Comparison of ENCODE assay signal across 19 cellular contexts in the genomic region with DNA sequence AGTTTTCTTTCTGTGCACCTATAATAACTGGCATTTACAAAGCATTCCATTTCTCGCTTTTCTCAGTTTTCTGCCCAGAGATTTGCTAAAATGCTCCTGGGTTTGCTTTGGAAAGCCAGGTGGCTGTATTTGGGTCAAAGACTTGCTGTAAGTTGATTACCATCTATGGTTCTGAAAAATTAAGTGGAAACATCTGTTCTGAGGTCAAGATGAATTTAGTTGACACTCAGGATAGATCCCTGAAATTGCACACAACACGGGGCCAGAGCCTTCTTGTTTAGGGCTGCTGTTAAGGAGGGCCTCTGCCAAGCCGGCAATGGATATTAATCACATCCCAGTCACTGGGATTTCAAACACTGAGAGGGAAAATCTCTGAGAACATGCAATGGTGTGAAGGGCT.
"Had no signal": no experiment of that assay in that cellular context is flagged by ENCODE, and none has a peak within 500 bp of the region (broad histone marks: within the 10 kb centered on the region; RNA-seq: fewer than 3 reads in every experiment).

No MANE protein-coding gene starts in this region.

- H3K27ac ChIP-seq: left lung, prostate gland, skin epidermis, upper lobe of left lung had no signal

- H3K4me1 Mint-ChIP-seq: activated CD4-positive, alpha-beta T cell treated with anti-CD3 and anti-CD28 coated beads, Interleukin-2, amount 10 ng/mL, durations not matched to agents 24 days and 14 days; naive B cell; stimulated activated naive CD8-positive, alpha-beta T cell treated with anti-CD3 and anti-CD28 coated beads, Interleukin-15, amount 100 ng/mL, for 72 hours had no signal

- ATAC-seq: activated CD8-positive, alpha-beta T cell treated with anti-CD3 and anti-CD28 coated beads, Interleukin-2, amount 10 ng/mL, durations not matched to agents 7 days and 5 days; esophagus mucosa; left lung; right cardiac atrium; stimulated activated naive CD8-positive, alpha-beta T cell treated with anti-CD3 and anti-CD28 coated beads, Interleukin-15, amount 100 ng/mL, for 72 hours had no signal

- DNase-seq: activated CD4-positive, alpha-beta T cell treated with anti-CD3 and anti-CD28 coated beads, Interleukin-2, amount 10 ng/mL, durations not matched to agents 24 days and 14 days; activated CD8-positive, alpha-beta T cell treated with anti-CD3 and anti-CD28 coated beads, Interleukin-2, amount 10 ng/mL, durations not matched to agents 7 days and 5 days; activated naive CD4-positive, alpha-beta T cell treated with Interleukin-2 at 50 U/mL for 16 hours; activated T-cell treated with anti-CD3 and anti-CD28 coated beads, Interleukin-2, amount 50 U/mL, for 24 hours; aorta; effector CD4-positive, alpha-beta T cell; foreskin melanocyte; kidney; left lung; naive B cell; right cardiac atrium; stimulated activated naive CD8-positive, alpha-beta T cell treated with anti-CD3 and anti-CD28 coated beads, Interleukin-15, amount 100 ng/mL, for 72 hours; upper lobe of left lung had no signal

- FAIRE-seq: bronchial epithelial cell, kidney had no signal

- H3K36me3 ChIP-seq: left lung, prostate gland, upper lobe of left lung had no signal

- H3K4me1 ChIP-seq: left lung, prostate gland had no signal

- H3K9me3 ChIP-seq: left lung, prostate gland, upper lobe of left lung had no signal

- H3K4me3 ChIP-seq: left lung, prostate gland, skin epidermis, upper lobe of left lung had no signal

- H3K27me3 Mint-ChIP-seq: activated CD4-positive, alpha-beta T cell treated with anti-CD3 and anti-CD28 coated beads, Interleukin-2, amount 10 ng/mL, durations not matched to agents 24 days and 14 days; activated T-cell treated with anti-CD3 and anti-CD28 coated beads, Interleukin-2, amount 50 U/mL, for 24 hours; stimulated activated naive CD8-positive, alpha-beta T cell treated with anti-CD3 and anti-CD28 coated beads, Interleukin-15, amount 100 ng/mL, for 72 hours had no signal

- H3K9me3 Mint-ChIP-seq: activated CD4-positive, alpha-beta T cell treated with anti-CD3 and anti-CD28 coated beads, Interleukin-2, amount 10 ng/mL, durations not matched to agents 24 days and 14 days; activated T-cell treated with anti-CD3 and anti-CD28 coated beads, Interleukin-2, amount 50 U/mL, for 24 hours; activated T-helper 2 cell treated with anti-CD3 and anti-CD28 coated beads, Interferon-gamma antibody, Interleukin-2, Interleukin-4, amounts not matched to agents 10 μg/mL and 5 μg/mL and 100 μg/mL, durations not matched to agents 14 hours and 24 hours and 36 hours; T-helper 1 cell treated with Interleukin-12 subunit alpha and Interleukin-12 subunit beta and Interleukin-4 antibody, amounts not matched to agents 30 μg/mL and 1 μg/mL, for 36 hours had no signal

- H3K27me3 ChIP-seq: left lung, upper lobe of left lung had no signal

- H3K36me3 Mint-ChIP-seq: naive B cell had no signal

- H3K27ac Mint-ChIP-seq: activated CD4-positive, alpha-beta T cell treated with anti-CD3 and anti-CD28 coated beads, Interleukin-2, amount 10 ng/mL, durations not matched to agents 24 days and 14 days; activated CD8-positive, alpha-beta T cell treated with anti-CD3 and anti-CD28 coated beads, Interleukin-2, amount 10 ng/mL, durations not matched to agents 7 days and 5 days; activated T-cell treated with anti-CD3 and anti-CD28 coated beads, Interleukin-2, amount 50 U/mL, for 24 hours; activated T-helper 2 cell treated with anti-CD3 and anti-CD28 coated beads, Interferon-gamma antibody, Interleukin-2, Interleukin-4, amounts not matched to agents 10 μg/mL and 5 μg/mL and 100 μg/mL, durations not matched to agents 14 hours and 24 hours and 36 hours; naive B cell; stimulated activated naive CD8-positive, alpha-beta T cell treated with anti-CD3 and anti-CD28 coated beads, Interleukin-15, amount 100 ng/mL, for 72 hours; T-helper 1 cell treated with Interleukin-12 subunit alpha and Interleukin-12 subunit beta and Interleukin-4 antibody, amounts not matched to agents 30 μg/mL and 1 μg/mL, for 36 hours had no signal

- H3K4me3 Mint-ChIP-seq: activated CD4-positive, alpha-beta T cell treated with anti-CD3 and anti-CD28 coated beads, Interleukin-2, amount 10 ng/mL, durations not matched to agents 24 days and 14 days; activated CD8-positive, alpha-beta T cell treated with anti-CD3 and anti-CD28 coated beads, Interleukin-2, amount 10 ng/mL, durations not matched to agents 7 days and 5 days; activated T-cell treated with anti-CD3 and anti-CD28 coated beads, Interleukin-2, amount 50 U/mL, for 24 hours; naive B cell; stimulated activated naive CD8-positive, alpha-beta T cell treated with anti-CD3 and anti-CD28 coated beads, Interleukin-15, amount 100 ng/mL, for 72 hours; T-helper 1 cell treated with Interleukin-12 subunit alpha and Interleukin-12 subunit beta and Interleukin-4 antibody, amounts not matched to agents 30 μg/mL and 1 μg/mL, for 36 hours had no signal
